Comparison of ENCODE assay signal across 8 cellular contexts in genomic region chr5:181245427-181246275, GRCh38. TPM values are rescaled to one million over a fixed set of nuclear protein-coding genes. Genes with fewer than 3 reads are reported as not detected.
DNase-seq lines count a peak whose midpoint lies in the region; ATAC-seq and TF ChIP-seq lines count a peak whose summit lies in the region.

No MANE protein-coding gene starts in this region.

- 31% methylated on average over 20 of the region's 34 CpGs for WGBS in suprapubic skin

- TF ChIP-seq CTCF in Caco-2 (IDR thresholded peaks at IDR 0.05; ENCODE audit: insufficient read depth in 1 of 2, low read depth in 1 of 2, low read length in 1 of 2, severe bottlenecking in 1 of 2, unreplicated experiment in 1 of 2) (no peak), HEK293 (tag by site-specific recombination; IDR thresholded peaks at IDR 0.05) (no peak; the same call in 1 of the 2 replicates), suprapubic skin (IDR thresholded peaks at IDR 0.05) (no peak)
- TF ChIP-seq CTCF in activated CD8-positive, alpha-beta T cell treated with anti-CD3 and anti-CD28 coated beads for 36 hours (IDR thresholded peaks at IDR 0.05) = no peak

- peak overlapping the region; percentile 83 for H3K4me3 ChIP-seq in Caco-2 (ENCODE audit: low read depth, low read length)
- H3K4me3 ChIP-seq in HEK293 (ENCODE audit: low read depth, low read length) = peak overlapping the region; percentile 89
- H3K4me3 ChIP-seq in suprapubic skin = peak overlapping the region; percentile 73

- ATAC-seq in activated CD8-positive, alpha-beta T cell treated with anti-CD3 and anti-CD28 coated beads for 36 hours = peak; percentile 2

- H3K27ac ChIP-seq in HEK293 (ENCODE audit: extremely low read depth, low read depth, low read length) (peak overlapping the region; percentile 94), suprapubic skin (peak overlapping the region; percentile 96)

- H3K9me3 Mint-ChIP-seq in Caco-2 (ENCODE audit: unreplicated experiment) (no peaks in the 10 kb centered on the region), immature natural killer cell (no peaks in the 10 kb centered on the region)
- no peaks in the 10 kb centered on the region for H3K9me3 Mint-ChIP-seq in activated CD8-positive, alpha-beta T cell treated with anti-CD3 and anti-CD28 coated beads for 36 hours

- peak overlapping the region; percentile 100 for H3K27ac Mint-ChIP-seq in Caco-2 (ENCODE audit: unreplicated experiment)
- H3K27ac Mint-ChIP-seq in activated CD8-positive, alpha-beta T cell treated with anti-CD3 and anti-CD28 coated beads for 36 hours = peak overlapping the region; percentile 99
- peak overlapping the region; percentile 92 to 97 (median 96) for H3K27ac Mint-ChIP-seq in immature natural killer cell

- no peak for TF ChIP-seq POLR2A in suprapubic skin (IDR thresholded peaks at IDR 0.05)

- peaks cover 19% of the 10 kb centered on the region for H3K4me1 Mint-ChIP-seq in Caco-2 (ENCODE audit: low read depth, unreplicated experiment)
- peaks cover 48% of the 10 kb centered on the region for H3K4me1 Mint-ChIP-seq in activated CD8-positive, alpha-beta T cell treated with anti-CD3 and anti-CD28 coated beads for 36 hours (ENCODE audit: low read depth)
- H3K4me1 Mint-ChIP-seq in immature natural killer cell = peaks cover 77 to 92% of the 10 kb centered on the region in 2 donors

- peaks cover 26% of the 10 kb centered on the region for H3K4me1 ChIP-seq in Caco-2
- H3K4me1 ChIP-seq in HEK293 (ENCODE audit: control insufficient read depth, insufficient read depth, low read length) = no peaks in the 10 kb centered on the region
- peaks cover 76% of the 10 kb centered on the region for H3K4me1 ChIP-seq in suprapubic skin

- 0 out of 2 replicates have a peak, but pooled peaks cover 10% of the 10 kb centered on the region for H3K36me3 ChIP-seq in Caco-2 (ENCODE audit: control insufficient read depth, insufficient read depth, low read length)
- peaks cover 11 to 56% of the 10 kb centered on the region in 2 experiments; a peak in 2 of 3 replicates for H3K36me3 ChIP-seq in HEK293 (ENCODE audit: control insufficient read depth in 2 of 2, insufficient read depth in 1 of 2, low read length in 2 of 2)
- peaks cover 14% of the 10 kb centered on the region for H3K36me3 ChIP-seq in suprapubic skin

- CTCF ChIA-PET in Caco-2 (lab: Charles Lee) = interaction anchor here (0.7 kb wide), 1 partner anchor 61 kb away, joined by 4 read pairs; no protein-coding TSS in a partner anchor
- CTCF ChIA-PET in HEK293 (lab: Yijun Ruan, JAX) = interaction anchor here (0.5 kb wide), 1 partner anchor 52 kb away, joined by 3 read pairs; no protein-coding TSS in a partner anchor
- CTCF ChIA-PET in activated CD8-positive, alpha-beta T cell treated with anti-CD3 and anti-CD28 coated beads for 36 hours (lab: Charles Lee) = interaction anchor here (1.0 to 2.3 kb wide), 3 partner anchors 10 to 38 kb away, joined by 3 to 10 read pairs (median 6); partner anchors contain the start of gene TRIM52

- H3K27me3 Mint-ChIP-seq in Caco-2 (ENCODE audit: insufficient read depth, unreplicated experiment) (no peaks in the 10 kb centered on the region), immature natural killer cell (ENCODE audit: low read depth in 3 of 3) (peaks cover 7 to 17% (median 13%) of the 10 kb centered on the region in 3 donors)
- no peaks in the 10 kb centered on the region for H3K27me3 Mint-ChIP-seq in activated CD8-positive, alpha-beta T cell treated with anti-CD3 and anti-CD28 coated beads for 36 hours

- no peak for DNase-seq in Caco-2
- DNase-seq in activated CD8-positive, alpha-beta T cell treated with anti-CD3 and anti-CD28 coated beads for 36 hours = no peak
- DNase-seq in immature natural killer cell = no peak
- DNase-seq in suprapubic skin (ENCODE audit: low spot score in 2 of 2) = peak in 1 of 2 donors; percentile 79
- no peak for DNase-seq in ACHN
- no peak for DNase-seq in Ammon's horn (ENCODE audit: low spot score)
- DNase-seq in NCI-H1092 (lab: John Stamatoyannopoulos, UW) = no peak

- in situ Hi-C loops in ACHN (cut with HindIII; ENCODE audit: low pct_ligation_motif_present, low pct_unique_long_range_greater_than_20kb, low sequenced_read_pairs) = no loop called here

- no TSS peak for BruUV-seq in Caco-2 (replicated peaks; lab: Mats Ljungman, UMichigan)

- H3K4me3 Mint-ChIP-seq in Caco-2 (ENCODE audit: unreplicated experiment) = peak overlapping the region; percentile 97
- peak overlapping the region; percentile 95 for H3K4me3 Mint-ChIP-seq in activated CD8-positive, alpha-beta T cell treated with anti-CD3 and anti-CD28 coated beads for 36 hours
- H3K4me3 Mint-ChIP-seq in immature natural killer cell = peak overlapping the region; percentile 89 to 99 (median 93)

- H3K27me3 ChIP-seq in Caco-2 (replicated peaks; ENCODE audit: control insufficient read depth, insufficient read depth, low read length) (no peaks in the 10 kb centered on the region), suprapubic skin (no peaks in the 10 kb centered on the region)

- H3K36me3 Mint-ChIP-seq in Caco-2 (ENCODE audit: insufficient read depth, unreplicated experiment) (peaks cover 87% of the 10 kb centered on the region), immature natural killer cell (peaks cover 8 to 22% (median 9%) of the 10 kb centered on the region in 3 donors)
- peaks cover 54% of the 10 kb centered on the region for H3K36me3 Mint-ChIP-seq in activated CD8-positive, alpha-beta T cell treated with anti-CD3 and anti-CD28 coated beads for 36 hours (ENCODE audit: low read depth)

- intact Hi-C loops in Caco-2 (cut with micrococcal nuclease; ENCODE audit: unreplicated experiment) = loop anchor here (2.0 kb wide), 1 partner anchor 61 kb away; no protein-coding TSS in a partner anchor
- intact Hi-C loops in activated CD8-positive, alpha-beta T cell treated with anti-CD3 and anti-CD28 coated beads for 36 hours (cut with micrococcal nuclease) = no loop called here

- no peaks in the 10 kb centered on the region for H3K9me3 ChIP-seq in Caco-2
- H3K9me3 ChIP-seq in HEK293 (ENCODE audit: control insufficient read depth, insufficient read depth, low read depth, low read length) = no peaks in the 10 kb centered on the region
- H3K9me3 ChIP-seq in suprapubic skin = no peaks in the 10 kb centered on the region

- POLR2A ChIA-PET in Caco-2 (lab: Charles Lee) = interaction anchor here (0.6 to 0.8 kb wide), 4 partner anchors 14 to 22 kb away, joined by 3 to 5 read pairs (median 4); no protein-coding TSS in a partner anchor
- POLR2A ChIA-PET in HEK293 (lab: Yijun Ruan, JAX) = interaction anchor here (0.6 to 4.9 kb wide), 4 partner anchors 9 to 74 kb away, joined by 3 to 47 read pairs (median 5); partner anchors contain the start of genes TRIM41 and TRIM52
- POLR2A ChIA-PET in activated CD8-positive, alpha-beta T cell treated with anti-CD3 and anti-CD28 coated beads for 36 hours (lab: Charles Lee) = interaction anchor here (1.0 to 35.9 kb wide), 10 partner anchors 9 to 57 kb away, joined by 3 to 746 read pairs (median 6); partner anchors contain the start of genes RACK1, TRIM41 and TRIM52

- TF ChIP-seq EP300 in suprapubic skin (IDR thresholded peaks at IDR 0.05) = no peak

TF ChIP-seq in HEK293, 187 proteins besides CTCF, POLR2A, EP300 and RAD21 (continues in another document):
- TF ChIP-seq FEZF1 (tag by site-specific recombination; IDR thresholded peaks at IDR 0.05) = no peak
- TF ChIP-seq GLIS1 (tag by site-specific recombination; IDR thresholded peaks at IDR 0.05) = peak; percentile 40
- TF ChIP-seq ZNF391 (tag by site-specific recombination; IDR thresholded peaks at IDR 0.05; ENCODE audit: borderline replicate concordance, low read depth) = no peak
- no peak for TF ChIP-seq ZNF629 (tag by site-specific recombination; IDR thresholded peaks at IDR 0.05)
- no peak for TF ChIP-seq ZNF24 (tag by site-specific recombination; IDR thresholded peaks at IDR 0.05)
- no peak for TF ChIP-seq ZBTB6 (tag by site-specific recombination; IDR thresholded peaks at IDR 0.05)
- TF ChIP-seq OSR2 (tag by site-specific recombination; IDR thresholded peaks at IDR 0.05) = no peak
- no peak for TF ChIP-seq ZNF596 (tag by site-specific recombination; IDR thresholded peaks at IDR 0.05)

RNA-seq across cellular contexts. Expression of gene RACK1, which starts 1.9 kb away (rescaled TPM):
- 2,098 and 2,258 TPM in 2 replicates for total RNA-seq in Caco-2 (2022)
- 1,000 to 10,000 TPM; 2,759 to 2,801 TPM for total RNA-seq in activated CD8-positive, alpha-beta T cell treated with anti-CD3 and anti-CD28 coated beads for 36 hours
- polyA plus RNA-seq in immature natural killer cell = 1,000 to 10,000 TPM; 1,093 to 1,304 (median 1,251) TPM
- 1,000 to 10,000 TPM; 2,440 to 4,496 (median 3,996) TPM for total RNA-seq in suprapubic skin

RNA-seq across cellular contexts. Expression of gene TRIM52, which starts 15.3 kb away (rescaled TPM):
- 11.9 and 13.6 TPM in 2 replicates for total RNA-seq in Caco-2 (2022)
- total RNA-seq in activated CD8-positive, alpha-beta T cell treated with anti-CD3 and anti-CD28 coated beads for 36 hours = 10 to 100 TPM; 13.2 to 13.8 TPM
- 10 to 100 TPM; 16.0 to 42.6 (median 18.0) TPM for polyA plus RNA-seq in immature natural killer cell
- 10 to 100 TPM in 2 of 4 donors, 1 to 10 TPM in 2; 6.7 to 15.4 (median 10.1) TPM for total RNA-seq in suprapubic skin

RNA-seq across cellular contexts. Expression of gene TRIM41, which starts 22.6 kb away (rescaled TPM):
- total RNA-seq in Caco-2 (2022) = 23.6 and 28.7 TPM in 2 replicates
- total RNA-seq in activated CD8-positive, alpha-beta T cell treated with anti-CD3 and anti-CD28 coated beads for 36 hours = 10 to 100 TPM; 30.6 to 31.5 TPM
- 1 to 10 TPM in 2 of 3 donors, under 1 TPM in 1; 0.80 to 2.3 (median 1.7) TPM for polyA plus RNA-seq in immature natural killer cell
- 10 to 100 TPM; 13.3 to 23.3 (median 16.2) TPM for total RNA-seq in suprapubic skin

RNA-seq across cellular contexts. Expression of gene TRIM7, which starts 40.7 kb away (rescaled TPM):
- 0.86 and 1.0 TPM in 2 replicates for total RNA-seq in Caco-2 (2022)
- 1 to 10 TPM; 1.1 to 3.0 TPM for total RNA-seq in activated CD8-positive, alpha-beta T cell treated with anti-CD3 and anti-CD28 coated beads for 36 hours
- polyA plus RNA-seq in immature natural killer cell = under 1 TPM in 1 of 3 donors, not detected in 2; 0.50 TPM
- 10 to 100 TPM; 52.0 to 79.0 (median 69.4) TPM for total RNA-seq in suprapubic skin
